ENCODE assay signal across 8 cellular contexts in the genomic region with DNA sequence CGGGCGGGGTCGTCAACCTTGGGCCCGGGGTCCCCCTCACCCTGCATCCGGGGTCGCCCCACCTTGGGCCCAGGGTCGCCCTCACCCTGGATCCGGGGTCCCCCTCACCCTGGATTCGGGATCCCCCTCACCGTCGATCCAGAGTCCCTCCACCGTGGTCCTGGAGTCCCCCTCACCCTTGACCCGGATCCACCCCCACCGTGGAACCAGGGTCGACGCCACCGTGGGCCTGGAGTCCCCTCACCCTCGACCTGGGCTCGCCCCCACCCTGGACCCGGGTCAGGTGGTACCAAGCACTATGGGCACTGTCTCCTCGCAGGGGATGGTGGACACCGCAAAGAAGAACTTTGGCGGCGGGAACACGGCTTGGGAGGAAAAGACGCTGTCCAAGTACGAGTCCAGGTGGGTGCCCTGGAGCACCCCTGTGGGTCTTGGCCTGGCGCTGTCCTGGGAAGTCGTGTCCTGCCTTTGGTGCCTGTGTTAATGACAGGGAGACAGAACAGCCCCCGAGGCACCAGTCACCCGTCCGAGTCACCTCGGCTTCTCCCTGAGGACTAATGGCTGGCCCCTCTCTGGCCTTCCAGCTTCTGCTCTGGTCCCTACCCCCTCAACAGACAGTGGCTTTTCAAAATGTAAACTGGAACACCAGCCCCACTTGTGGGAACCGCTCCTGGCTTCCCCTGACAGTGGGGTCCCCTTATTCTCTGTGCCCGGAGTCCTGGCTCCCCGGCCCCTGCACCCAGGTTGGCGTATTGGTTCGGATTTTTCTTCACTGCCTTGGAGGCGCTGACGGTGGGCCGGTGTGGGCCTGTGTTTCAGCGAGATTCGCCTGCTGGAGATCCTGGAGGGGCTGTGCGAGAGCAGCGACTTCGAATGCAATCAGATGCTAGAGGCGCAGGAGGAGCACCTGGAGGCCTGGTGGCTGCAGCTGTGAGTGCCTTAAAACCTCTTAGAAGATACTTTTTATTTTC. TPM values are rescaled to one million over a fixed set of nuclear protein-coding genes. Genes with fewer than 3 reads are reported as not detected.
DNase-seq lines count a peak whose midpoint lies in the region; ATAC-seq, FAIRE-seq and TF ChIP-seq lines count a peak whose summit lies in the region.

No MANE protein-coding gene starts in this region.

- dilution Hi-C loops in keratinocyte (cut with MboI; ENCODE audit: extremely low pct_ligation_motif_present, low sequenced_read_pairs), result no loop called here

- DNase-seq in T-helper 2 cell treated with Interferon-gamma antibody and Interleukin-4, amounts not matched to agents 5 μg/mL and 100 μg/mL, for 36 hours (ENCODE audit: low spot score), result no peak
- no peak for DNase-seq in T-helper 2 cell
- no peak for DNase-seq in keratinocyte (ENCODE audit: low read depth, low spot score)
- no peak for DNase-seq in testis

- H3K4me3 ChIP-seq in keratinocyte (ENCODE audit: control insufficient read depth in 2 of 3, extremely low read depth in 1 of 3, insufficient read depth in 2 of 3, low read depth in 1 of 3, low read length in 3 of 3) (peak overlapping the region; percentile 72 to 87 (median 83)), testis (peak overlapping the region; percentile 83 to 86)

- ATAC-seq in activated T-helper 17 cell treated with anti-CD3 and anti-CD28 coated beads, Interleukin-2, amount 50 U/mL, for 72 hours (replicated peaks), result no peak
- ATAC-seq in GM19467 (IDR thresholded peaks at IDR 0.05; ENCODE audit: unreplicated experiment) (no peak), HG02678 (IDR thresholded peaks at IDR 0.05; ENCODE audit: unreplicated experiment) (no peak), HG03378 (IDR thresholded peaks at IDR 0.05; ENCODE audit: unreplicated experiment) (no peak)

- H3K27me3 ChIP-seq in keratinocyte (ENCODE audit: control insufficient read depth, extremely low read depth, insufficient read depth, low read length) (no peaks in the 10 kb centered on the region), testis (no peaks in the 10 kb centered on the region)

- TF ChIP-seq CTCF in keratinocyte (optimal IDR thresholded peaks at IDR 0.05 in 1 of 3, IDR thresholded peaks at IDR 0.05 in 1 of 3, conservative IDR thresholded peaks at IDR 0.05 in 1 of 3; ENCODE audit: extremely low read depth in 1 of 3, insufficient read depth in 2 of 3, low read length in 3 of 3) (no peak), testis (IDR thresholded peaks at IDR 0.05) (no peak)

- H3K9me3 ChIP-seq in keratinocyte (ENCODE audit: control insufficient read depth, low read depth, low read length) (no peaks in the 10 kb centered on the region), testis (no peaks in the 10 kb centered on the region)

- no peaks in the 10 kb centered on the region for H3K9me1 ChIP-seq in keratinocyte (ENCODE audit: control insufficient read depth, extremely low read depth, insufficient read depth, low read length)

- TF ChIP-seq POLR2A in testis (IDR thresholded peaks at IDR 0.05), result no peak

- peak overlapping the region; percentile 80 for H3K4me3 Mint-ChIP-seq in T-helper 2 cell treated with Interferon-gamma antibody and Interleukin-4, amounts not matched to agents 5 μg/mL and 100 μg/mL, for 36 hours
- peak overlapping the region; percentile 57 for H3K4me3 Mint-ChIP-seq in activated T-helper 17 cell treated with anti-CD3 and anti-CD28 coated beads, Interleukin-2, amount 50 U/mL, for 72 hours

- no peaks in the 10 kb centered on the region for H4K20me1 ChIP-seq in keratinocyte (ENCODE audit: control insufficient read depth, extremely low read depth, insufficient read depth, low read length)

- peak overlapping the region; percentile 40 for H2AFZ ChIP-seq in keratinocyte (ENCODE audit: control insufficient read depth, low read length)

- H3K9ac ChIP-seq in keratinocyte (ENCODE audit: control insufficient read depth, extremely low read depth, insufficient read depth, low read length), result peak overlapping the region; percentile 71

- 38 to 57% methylated on average over 15 to 46 of the region's 47 CpGs for WGBS in testis, 2 donors

- H3K27ac Mint-ChIP-seq in T-helper 2 cell treated with Interferon-gamma antibody and Interleukin-4, amounts not matched to agents 5 μg/mL and 100 μg/mL, for 36 hours, result peak overlapping the region; percentile 57
- H3K27ac Mint-ChIP-seq in activated T-helper 17 cell treated with anti-CD3 and anti-CD28 coated beads, Interleukin-2, amount 50 U/mL, for 72 hours, result peak overlapping the region; percentile 28

- intact Hi-C loops in testis (cut with DNase I; ENCODE audit: low total_unique reads), result no loop called here

- H3K36me3 Mint-ChIP-seq in T-helper 2 cell treated with Interferon-gamma antibody and Interleukin-4, amounts not matched to agents 5 μg/mL and 100 μg/mL, for 36 hours (ENCODE audit: low read depth), result peaks cover 22% of the 10 kb centered on the region
- peaks cover 5% of the 10 kb centered on the region for H3K36me3 Mint-ChIP-seq in activated T-helper 17 cell treated with anti-CD3 and anti-CD28 coated beads, Interleukin-2, amount 50 U/mL, for 72 hours (ENCODE audit: low read depth)

- H3K36me3 ChIP-seq in keratinocyte (ENCODE audit: control insufficient read depth in 2 of 2, extremely low read depth in 1 of 2, insufficient read depth in 2 of 2, low read length in 2 of 2) (peaks cover 12 to 13% of the 10 kb centered on the region in 2 experiments), testis (ENCODE audit: low read depth, missing control alignments) (no peaks in the 10 kb centered on the region)

- peaks cover 15% of the 10 kb centered on the region for H3K4me1 Mint-ChIP-seq in T-helper 2 cell treated with Interferon-gamma antibody and Interleukin-4, amounts not matched to agents 5 μg/mL and 100 μg/mL, for 36 hours (ENCODE audit: low read depth)
- peaks cover 5% of the 10 kb centered on the region for H3K4me1 Mint-ChIP-seq in activated T-helper 17 cell treated with anti-CD3 and anti-CD28 coated beads, Interleukin-2, amount 50 U/mL, for 72 hours

- peaks cover 12% of the 10 kb centered on the region for H3K79me2 ChIP-seq in keratinocyte (ENCODE audit: control insufficient read depth, insufficient read depth, low read length)

- H3K4me1 ChIP-seq in keratinocyte (ENCODE audit: control insufficient read depth, extremely low read depth, insufficient read depth, low read length) (peaks cover 10% of the 10 kb centered on the region), testis (peaks cover 5% of the 10 kb centered on the region)

- no peak for FAIRE-seq in keratinocyte (lab: Jason Lieb, UNC)

- H3K9me3 Mint-ChIP-seq in T-helper 2 cell treated with Interferon-gamma antibody and Interleukin-4, amounts not matched to agents 5 μg/mL and 100 μg/mL, for 36 hours, result no peaks in the 10 kb centered on the region
- no peaks in the 10 kb centered on the region for H3K9me3 Mint-ChIP-seq in activated T-helper 17 cell treated with anti-CD3 and anti-CD28 coated beads, Interleukin-2, amount 50 U/mL, for 72 hours

- H3K4me2 ChIP-seq in keratinocyte (ENCODE audit: control insufficient read depth, extremely low read depth, insufficient read depth, low read depth, low read length), result peak overlapping the region; percentile 84

- H3K27ac ChIP-seq in keratinocyte (ENCODE audit: control insufficient read depth, insufficient read depth, low read length) (peak overlapping the region; percentile 36), testis (no peak overlapping the region)

- H3K27me3 Mint-ChIP-seq in T-helper 2 cell treated with Interferon-gamma antibody and Interleukin-4, amounts not matched to agents 5 μg/mL and 100 μg/mL, for 36 hours (ENCODE audit: low read depth), result no peaks in the 10 kb centered on the region
- no peaks in the 10 kb centered on the region for H3K27me3 Mint-ChIP-seq in activated T-helper 17 cell treated with anti-CD3 and anti-CD28 coated beads, Interleukin-2, amount 50 U/mL, for 72 hours

RNA-seq across cellular contexts. Expression of a gene that starts 0.8 kb away (rescaled TPM):
- total RNA-seq in activated T-helper 17 cell treated with anti-CD3 and anti-CD28 coated beads, Interleukin-2, amount 50 U/mL, for 72 hours, result 10 to 100 TPM; 22.7 to 38.6 TPM
- polyA plus RNA-seq in keratinocyte (26.0 to 51.4 TPM (median 33.5 TPM) in 3 replicates), testis (ENCODE audit: insufficient read depth, low read depth, low replicate concordance) (58.3 TPM)
- 30.5 TPM for polyA plus RNA-seq in keratinocyte (2011; ENCODE audit: low read depth)
- polyA plus RNA-seq in keratinocyte (2011; cell fraction: cytosol; rRNA removed), result 17.8 and 33.2 TPM in 2 replicates
- 58.9 and 65.6 TPM in 2 replicates for polyA plus RNA-seq in keratinocyte (2011; cell fraction: nucleus; rRNA removed)
- polyA plus RNA-seq in keratinocyte (2012; ENCODE audit: low replicate concordance), result 18.0 and 48.4 TPM in 2 replicates
- polyA minus RNA-seq in keratinocyte, result 8.8 to 16.5 TPM (median 10.5 TPM) in 3 replicates
- polyA minus RNA-seq in keratinocyte (2011; cell fraction: cytosol; rRNA and poly(A)+ RNA removed), result 21.9 TPM
- polyA minus RNA-seq in keratinocyte (2011; cell fraction: nucleus; rRNA and poly(A)+ RNA removed), result 8.8 and 10.9 TPM in 2 replicates
- total RNA-seq in testis, result 10 to 100 TPM; 57.9 to 64.2 TPM

RNA-seq across cellular contexts. Expression of a gene that starts 1.0 kb away (rescaled TPM):
- total RNA-seq in activated T-helper 17 cell treated with anti-CD3 and anti-CD28 coated beads, Interleukin-2, amount 50 U/mL, for 72 hours, result 10 to 100 TPM; 19.5 to 21.9 TPM
- polyA plus RNA-seq in keratinocyte, result 6.3 to 9.0 TPM (median 7.1 TPM) in 3 replicates
- 3.2 TPM for polyA plus RNA-seq in keratinocyte (2011; ENCODE audit: low read depth)
- 3.0 and 6.0 TPM in 2 replicates for polyA plus RNA-seq in keratinocyte (2011; cell fraction: cytosol; rRNA removed)
- 10.5 and 14.2 TPM in 2 replicates for polyA plus RNA-seq in keratinocyte (2011; cell fraction: nucleus; rRNA removed)
- polyA plus RNA-seq in keratinocyte (2012; ENCODE audit: low replicate concordance), result 5.7 and 10.1 TPM in 2 replicates
- 3.4 to 13.9 TPM (median 4.5 TPM) in 3 replicates for polyA minus RNA-seq in keratinocyte
- polyA minus RNA-seq in keratinocyte (2011; cell fraction: cytosol; rRNA and poly(A)+ RNA removed), result 12.5 TPM
- polyA minus RNA-seq in keratinocyte (2011; cell fraction: nucleus; rRNA and poly(A)+ RNA removed), result 6.2 and 6.9 TPM in 2 replicates
- total RNA-seq in testis, result 10 to 100 TPM; 11.9 to 18.3 TPM
- 10.6 TPM for polyA plus RNA-seq in testis (ENCODE audit: insufficient read depth, low read depth, low replicate concordance)

RNA-seq across cellular contexts. Expression of a gene that starts 41.4 kb away (rescaled TPM):
- 100 to 1,000 TPM in 1 of 2 donors, 10 to 100 TPM in 1; 94.8 to 235 TPM for total RNA-seq in activated T-helper 17 cell treated with anti-CD3 and anti-CD28 coated beads, Interleukin-2, amount 50 U/mL, for 72 hours
- polyA plus RNA-seq in keratinocyte (3.4 to 6.5 TPM (median 4.8 TPM) in 3 replicates), testis (ENCODE audit: insufficient read depth, low read depth, low replicate concordance) (50.8 TPM)
- 3.3 TPM for polyA plus RNA-seq in keratinocyte (2011; ENCODE audit: low read depth)
- polyA plus RNA-seq in keratinocyte (2011; cell fraction: cytosol; rRNA removed), result 2.7 and 6.4 TPM in 2 replicates
- polyA plus RNA-seq in keratinocyte (2011; cell fraction: nucleus; rRNA removed), result 8.9 and 11.7 TPM in 2 replicates
- polyA plus RNA-seq in keratinocyte (2012; ENCODE audit: low replicate concordance), result 7.8 and 20.0 TPM in 2 replicates
- 1.6 to 4.4 TPM (median 2.3 TPM) in 3 replicates for polyA minus RNA-seq in keratinocyte
- polyA minus RNA-seq in keratinocyte (2011; cell fraction: cytosol; rRNA and poly(A)+ RNA removed), result 10.7 TPM
- polyA minus RNA-seq in keratinocyte (2011; cell fraction: nucleus; rRNA and poly(A)+ RNA removed), result 5.5 and 8.2 TPM in 2 replicates
- total RNA-seq in testis, result 10 to 100 TPM; 68.2 to 89.9 TPM
